In genomic region chr11:105609832-105610781, GRCh38 we compare ENCODE assay signal across 8 cellular contexts. TPM values are rescaled to one million over a fixed set of nuclear protein-coding genes. Genes with fewer than 3 reads are reported as not detected.
DNase-seq lines count a peak whose midpoint lies in the region; ATAC-seq and TF ChIP-seq lines count a peak whose summit lies in the region.

TSS of gene GRIA4 (plus strand) at chr11:105610073. CDS start at chr11:105610998, 925 bp downstream.

- TF ChIP-seq CTCF in epithelial cell of esophagus (IDR thresholded peaks at IDR 0.05; ENCODE audit: insufficient read depth, low read depth, low read length, missing control alignments) (no peak), mucosa of descending colon (IDR thresholded peaks at IDR 0.05) (no peak), vagina (IDR thresholded peaks at IDR 0.05) (no peak)

- intact Hi-C loops in mucosa of descending colon (cut with DNase I, micrococcal nuclease) (no loop called here), vagina (cut with DNase I) (no loop called here)

- H3K36me3 ChIP-seq in mucosa of descending colon (ENCODE audit: low read depth) = no peaks in the 10 kb centered on the region
- no peaks in the 10 kb centered on the region for H3K36me3 ChIP-seq in vagina

- H3K4me1 ChIP-seq in mucosa of descending colon (ENCODE audit: low read depth) = no peaks in the 10 kb centered on the region
- H3K4me1 ChIP-seq in vagina = peaks cover 19% of the 10 kb centered on the region

- ATAC-seq in mucosa of descending colon = peak; percentile 44
- no peak for ATAC-seq in GM19395 (IDR thresholded peaks at IDR 0.05; ENCODE audit: unreplicated experiment)
- no peak for ATAC-seq in GM19463 (IDR thresholded peaks at IDR 0.05; ENCODE audit: unreplicated experiment)

- H3K27ac ChIP-seq in vagina = no peak within 1 kb of the TSS

- DNase-seq in stimulated activated CD4-positive, alpha-beta T cell treated with anti-CD3 and anti-CD28 coated beads, Interleukin-15, amount 100 ng/mL, for 24 hours = peak; percentile 26
- no peak for DNase-seq in stimulated activated CD4-positive, alpha-beta T cell treated with anti-CD3 and anti-CD28 coated beads, Interleukin-4, amount 100 ng/mL, for 24 hours
- DNase-seq in SK-MEL-5 (ENCODE audit: low read depth, low spot score) (peak; percentile 33), epithelial cell of esophagus (ENCODE audit: low read depth) (peak; percentile 24), mucosa of descending colon (peak; percentile 15 to 34 (median 24)), vagina (ENCODE audit: extremely low spot score in 2 of 2) (no peak)

- no peak for TF ChIP-seq POLR2A in vagina (IDR thresholded peaks at IDR 0.05)

- no peaks in the 10 kb centered on the region for H3K27me3 ChIP-seq in vagina

- H3K9me3 ChIP-seq in mucosa of descending colon (no peaks in the 10 kb centered on the region), vagina (no peaks in the 10 kb centered on the region)

- in situ Hi-C loops in SK-MEL-5 (cut with HindIII; ENCODE audit: low pct_unique_long_range_greater_than_20kb, low sequenced_read_pairs) = no loop called here

- H3K4me3 ChIP-seq in epithelial cell of esophagus (ENCODE audit: low read length) = no peak within 1 kb of the TSS
- H3K4me3 ChIP-seq in mucosa of descending colon = no peak within 1 kb of the TSS
- H3K4me3 ChIP-seq in vagina = peak within 1 kb of the TSS; percentile 34 to 35

RNA-seq across cellular contexts. Expression of gene GRIA4, which starts in this region (rescaled TPM):
- total RNA-seq in SK-MEL-5 (2014; rRNA removed; shearing (Covaris generic)) = 0.48 TPM in 1 of 2 replicates, not detected in the other
- 0.08 TPM in 2 replicates for polyA plus RNA-seq in SK-MEL-5 (2015; cell fraction: cytosol; rRNA removed)
- polyA plus RNA-seq in SK-MEL-5 (2015; cell fraction: nucleus; rRNA removed) = 0.14 TPM in 1 of 2 replicates, not detected in the other
- 1 to 10 TPM; 1.6 to 2.3 (median 1.6) TPM for total RNA-seq in mucosa of descending colon
- not detected for total RNA-seq in vagina

Comparison
In these comparisons a context has a peak if more than half of its experiments do, and no peak if none do; other contexts are left out.
1. DNase-seq: peak in stimulated activated CD4-positive, alpha-beta T cell treated with anti-CD3 and anti-CD28 coated beads, Interleukin-15, amount 100 ng/mL, for 24 hours (single experiment), epithelial cell of esophagus (single experiment) and mucosa of descending colon (3 of 3); none in stimulated activated CD4-positive, alpha-beta T cell treated with anti-CD3 and anti-CD28 coated beads, Interleukin-4, amount 100 ng/mL, for 24 hours (single experiment) and vagina (0 of 2).
2. Peak in DNase-seq in SK-MEL-5; RNA of the gene not detected or under 1 TPM.
3. H3K4me3 ChIP-seq: peak in vagina (2 of 2); none in epithelial cell of esophagus (single experiment) and mucosa of descending colon (single experiment).